ENCODE assay signal across 19 cellular contexts in genomic region chr2:173053043-173053699, GRCh38. TPM values are rescaled to one million over a fixed set of nuclear protein-coding genes. Genes with fewer than 3 reads are reported as not detected.
DNase-seq lines count a peak whose midpoint lies in the region; ATAC-seq and FAIRE-seq lines count a peak whose summit lies in the region.
"Had no signal": no experiment of that assay in that cellular context is flagged by ENCODE, and none has a peak within 500 bp of the region (broad histone marks: within the 10 kb centered on the region; RNA-seq: fewer than 3 reads in every experiment).

No MANE protein-coding gene starts in this region.

- H3K9me2 ChIP-seq in GM23248 (ENCODE audit: insufficient read depth) = no peaks in the 10 kb centered on the region

- H3K4me3 Mint-ChIP-seq in activated CD4-positive, alpha-beta T cell treated with anti-CD3 and anti-CD28 coated beads for 36 hours = no peak overlapping the region
- H3K4me3 Mint-ChIP-seq: activated naive CD8-positive, alpha-beta T cell treated with anti-CD3 and anti-CD28 coated beads for 36 hours; activated T-helper 1 cell treated with anti-CD3 and anti-CD28 coated beads, Interleukin-12 subunit alpha, Interleukin-12 subunit beta, Interleukin-2, Interleukin-4 antibody, amounts not matched to agents 30 ng/mL and 10 ng/mL and 1 ng/mL, durations not matched to agents 14 hours and 24 hours and 36 hours had no signal

- DNase-seq in GM23248 (no peak), SJSA1 (ENCODE audit: low read depth in 1 of 2, low spot score in 2 of 2) (peak; percentile 79 to 89), iris pigment epithelial cell (ENCODE audit: low read depth) (peak; percentile 53), urothelium cell line (ENCODE audit: low spot score) (peak; percentile 30), OCI-M2 (lab: John Stamatoyannopoulos, UW; ENCODE audit: unreplicated experiment) (no peak)
- DNase-seq in activated CD4-positive, alpha-beta T cell treated with anti-CD3 and anti-CD28 coated beads for 36 hours = no peak
- DNase-seq: activated CD4-positive, CD25-positive, alpha-beta regulatory T cell treated with anti-CD3 and anti-CD28 coated beads, Interleukin-2, amount 50 U/mL, for 72 hours; activated naive CD8-positive, alpha-beta T cell treated with anti-CD3 and anti-CD28 coated beads for 36 hours; brain microvascular endothelial cell; cortex of kidney; NCI-H1436 treated with DMSO at 0.1 percent for 48 hours; NCI-H2171 treated with DMSO at 0.1 percent for 48 hours; NCI-H748 treated with DMSO at 0.1 percent for 48 hours; stimulated activated CD4-positive, alpha-beta T cell treated with anti-CD3 and anti-CD28 coated beads, Interleukin-15, amount 100 ng/mL, for 24 hours had no signal

- FAIRE-seq in urothelium cell line (lab: Jason Lieb, UNC) = no peak
- FAIRE-seq: endothelial cell of umbilical vein, H54 had no signal

- no peaks in the 10 kb centered on the region for H3K27me3 ChIP-seq in GM23248 (replicated peaks; ENCODE audit: insufficient read depth)
- H3K27me3 ChIP-seq in SJSA1 (replicated peaks) = no peaks in the 10 kb centered on the region
- H3K27me3 ChIP-seq: brain microvascular endothelial cell had no signal

- POLR2A ChIA-PET in activated CD4-positive, alpha-beta T cell treated with anti-CD3 and anti-CD28 coated beads for 36 hours (lab: Charles Lee) = no interaction called here

- no peak overlapping the region for H3K9ac ChIP-seq in GM23248

- 66 to 67% methylated on average over 3 of the region's 3 CpGs for WGBS in GM23248 (ENCODE audit: low coverage in 1 of 2, low lambda C conversion rate in 2 of 2, missing lambda C conversion rate in 2 of 2), 2 experiments

- H3K4me1 Mint-ChIP-seq in activated CD4-positive, alpha-beta T cell treated with anti-CD3 and anti-CD28 coated beads for 36 hours = peaks cover 17% of the 10 kb centered on the region

- H3K79me2 ChIP-seq in GM23248 (ENCODE audit: insufficient read depth) = no peaks in the 10 kb centered on the region

- CTCF ChIA-PET in activated CD4-positive, alpha-beta T cell treated with anti-CD3 and anti-CD28 coated beads for 36 hours (lab: Charles Lee) = interaction anchor here (0.6 kb wide), 1 partner anchor 158 kb away, joined by 3 read pairs; no protein-coding TSS in a partner anchor

- H3K36me3 ChIP-seq in GM23248 (ENCODE audit: low read depth) (no peaks in the 10 kb centered on the region), SJSA1 (no peaks in the 10 kb centered on the region)
- H3K36me3 ChIP-seq: brain microvascular endothelial cell, thoracic aorta had no signal

- H4K20me1 ChIP-seq in GM23248 (ENCODE audit: insufficient read depth) = no peaks in the 10 kb centered on the region

- H3K9me3 Mint-ChIP-seq in activated CD4-positive, alpha-beta T cell treated with anti-CD3 and anti-CD28 coated beads for 36 hours (ENCODE audit: low read depth) = no peaks in the 10 kb centered on the region
- H3K9me3 Mint-ChIP-seq: activated naive CD8-positive, alpha-beta T cell treated with anti-CD3 and anti-CD28 coated beads for 36 hours; activated T-helper 1 cell treated with anti-CD3 and anti-CD28 coated beads, Interleukin-12 subunit alpha, Interleukin-12 subunit beta, Interleukin-2, Interleukin-4 antibody, amounts not matched to agents 30 ng/mL and 10 ng/mL and 1 ng/mL, durations not matched to agents 14 hours and 24 hours and 36 hours had no signal

- intact Hi-C loops in activated CD4-positive, alpha-beta T cell treated with anti-CD3 and anti-CD28 coated beads for 36 hours (cut with DNase I, micrococcal nuclease) = no loop called here

- no peak overlapping the region for H2AFZ ChIP-seq in GM23248

- ATAC-seq in activated CD4-positive, alpha-beta T cell treated with anti-CD3 and anti-CD28 coated beads for 36 hours = no peak
- ATAC-seq in GM19351 (IDR thresholded peaks at IDR 0.05; ENCODE audit: unreplicated experiment) = no peak

- in situ Hi-C loops in GM23248 (cut with MboI) = no loop called here

- no peak overlapping the region for H3K27ac Mint-ChIP-seq in activated CD4-positive, alpha-beta T cell treated with anti-CD3 and anti-CD28 coated beads for 36 hours
- H3K27ac Mint-ChIP-seq: activated naive CD8-positive, alpha-beta T cell treated with anti-CD3 and anti-CD28 coated beads for 36 hours; activated T-helper 1 cell treated with anti-CD3 and anti-CD28 coated beads, Interleukin-12 subunit alpha, Interleukin-12 subunit beta, Interleukin-2, Interleukin-4 antibody, amounts not matched to agents 30 ng/mL and 10 ng/mL and 1 ng/mL, durations not matched to agents 14 hours and 24 hours and 36 hours had no signal

- H3K4me2 ChIP-seq in GM23248 (ENCODE audit: unreplicated experiment) = peak overlapping the region; percentile 5

- no peaks in the 10 kb centered on the region for H3K9me3 ChIP-seq in GM23248 (ENCODE audit: low read depth)
- 0 out of 2 replicates have a peak, but pooled peaks cover 2% of the 10 kb centered on the region for H3K9me3 ChIP-seq in SJSA1 (replicated peaks)
- H3K9me3 ChIP-seq: thoracic aorta had no signal

- peaks cover 21% of the 10 kb centered on the region for H3F3A ChIP-seq in GM23248 (ENCODE audit: insufficient read depth)

- H3K27ac ChIP-seq in GM23248 (no peak overlapping the region), SJSA1 (peak overlapping the region; percentile 89)
- H3K27ac ChIP-seq: brain microvascular endothelial cell, thoracic aorta had no signal

- peaks cover 43% of the 10 kb centered on the region for H3K4me1 ChIP-seq in GM23248 (ENCODE audit: insufficient read depth)
- peaks cover 61% of the 10 kb centered on the region for H3K4me1 ChIP-seq in SJSA1 (replicated peaks)

- H3K4me3 ChIP-seq in GM23248 (no peak overlapping the region), SJSA1 (no peak overlapping the region)
- H3K4me3 ChIP-seq: thoracic aorta had no signal

- peaks cover 22% of the 10 kb centered on the region for H3K27me3 Mint-ChIP-seq in activated CD4-positive, alpha-beta T cell treated with anti-CD3 and anti-CD28 coated beads for 36 hours

- H3K36me3 Mint-ChIP-seq in activated CD4-positive, alpha-beta T cell treated with anti-CD3 and anti-CD28 coated beads for 36 hours (ENCODE audit: low read depth) = no peaks in the 10 kb centered on the region
- H3K36me3 Mint-ChIP-seq: activated naive CD8-positive, alpha-beta T cell treated with anti-CD3 and anti-CD28 coated beads for 36 hours had no signal

RNA-seq across cellular contexts. Expression of gene MAP3K20, which starts 22.5 kb away (rescaled TPM):
- 55.0 and 57.3 TPM in 2 replicates for total RNA-seq in GM23248 (2014; rRNA removed; shearing (Covaris generic))
- 68.9 and 71.6 TPM in 2 replicates for polyA plus RNA-seq in GM23248 (2016; fragmentation: Nextera tagmentation; extraction: Ambion mirVana)
- total RNA-seq in SJSA1 (2014; rRNA removed; shearing (Covaris generic)) = 73.5 and 95.7 TPM in 2 replicates
- total RNA-seq in activated CD4-positive, alpha-beta T cell treated with anti-CD3 and anti-CD28 coated beads for 36 hours = 1 to 10 TPM; 8.1 to 8.4 TPM

Comparison
In these comparisons a context has a peak if more than half of its experiments do, and no peak if none do; other contexts are left out.
1. DNase-seq: peak in SJSA1 (2 of 2), iris pigment epithelial cell (single experiment) and urothelium cell line (single experiment); none in GM23248 (single experiment), activated CD4-positive, alpha-beta T cell treated with anti-CD3 and anti-CD28 coated beads for 36 hours (single experiment) and OCI-M2 (single experiment).